Comparison of ENCODE assay signal across 8 cellular contexts in the genomic region with DNA sequence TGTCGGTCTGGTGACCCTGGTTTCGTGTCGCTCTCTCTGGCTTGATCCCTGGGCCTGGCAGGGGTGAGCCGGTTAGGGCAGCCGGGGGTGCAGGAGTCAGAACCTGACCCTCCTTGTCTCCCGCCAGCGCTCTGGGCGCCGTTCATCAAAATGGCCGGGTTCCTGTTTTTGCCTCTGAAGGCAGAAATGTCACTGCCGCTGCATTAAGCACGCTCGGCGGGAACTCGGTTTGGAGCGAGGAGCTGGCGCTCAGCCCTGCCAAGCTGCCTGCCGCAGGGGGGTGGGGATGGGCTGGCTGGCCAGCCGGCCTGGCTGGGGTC.
DNase-seq lines count a peak whose midpoint lies in the region; ATAC-seq lines count a peak whose summit lies in the region.

No MANE protein-coding gene starts in this region.

- H3K4me1 ChIP-seq in thymus (ENCODE audit: control insufficient read depth, insufficient read depth, low read length): peaks cover 43% of the 10 kb centered on the region

- CTCF ChIA-PET in activated CD8-positive, alpha-beta memory T cell treated with anti-CD3 and anti-CD28 coated beads, Interleukin-2, amount 10 ng/mL, durations not matched to agents 7 days and 5 days (lab: Charles Lee): interaction anchor here (0.6 to 3.0 kb wide), 13 partner anchors 11 to 1132 kb away, joined by 3 to 22 read pairs (median 5); no protein-coding TSS in a partner anchor

- peak overlapping the region; percentile 40 for H3K4me3 Mint-ChIP-seq in activated CD8-positive, alpha-beta memory T cell treated with anti-CD3 and anti-CD28 coated beads, Interleukin-2, amount 10 ng/mL, durations not matched to agents 7 days and 5 days
- H3K4me3 Mint-ChIP-seq in activated naive CD8-positive, alpha-beta T cell: peak overlapping the region; percentile 73
- H3K4me3 Mint-ChIP-seq in immature natural killer cell: peak overlapping the region; percentile 81 to 86 (median 82)

- H3K4me3 ChIP-seq in thymus (ENCODE audit: low read length): peak overlapping the region; percentile 66

- ATAC-seq in activated CD8-positive, alpha-beta memory T cell treated with anti-CD3 and anti-CD28 coated beads, Interleukin-2, amount 10 ng/mL, durations not matched to agents 7 days and 5 days: no peak
- ATAC-seq in GM18519 (IDR thresholded peaks at IDR 0.05; ENCODE audit: low FRiP score, unreplicated experiment): no peak

- H3K36me3 ChIP-seq in thymus (ENCODE audit: control insufficient read depth, insufficient read depth): no peaks in the 10 kb centered on the region

- DNase-seq in activated CD8-positive, alpha-beta memory T cell treated with anti-CD3 and anti-CD28 coated beads, Interleukin-2, amount 10 ng/mL, durations not matched to agents 7 days and 5 days: no peak
- DNase-seq in activated CD8-positive, alpha-beta memory T cell treated with anti-CD3 and anti-CD28 coated beads for 24 hours: no peak
- DNase-seq in immature natural killer cell (peak in 1 of 3 donors; percentile 22), NCI-H1417 treated with DMSO at 0.1 percent for 48 hours (lab: John Stamatoyannopoulos, UW) (no peak), NCI-H82 (lab: John Stamatoyannopoulos, UW) (no peak)

- H3K27ac Mint-ChIP-seq in activated CD8-positive, alpha-beta memory T cell treated with anti-CD3 and anti-CD28 coated beads, Interleukin-2, amount 10 ng/mL, durations not matched to agents 7 days and 5 days: no peak overlapping the region
- no peak overlapping the region for H3K27ac Mint-ChIP-seq in activated naive CD8-positive, alpha-beta T cell
- H3K27ac Mint-ChIP-seq in immature natural killer cell: peak overlapping the region; percentile 64 to 97 (median 86)

- H3K4me1 Mint-ChIP-seq in activated CD8-positive, alpha-beta memory T cell treated with anti-CD3 and anti-CD28 coated beads, Interleukin-2, amount 10 ng/mL, durations not matched to agents 7 days and 5 days: peaks cover 13% of the 10 kb centered on the region
- H3K4me1 Mint-ChIP-seq in activated naive CD8-positive, alpha-beta T cell (ENCODE audit: low read depth): peaks cover 27% of the 10 kb centered on the region
- H3K4me1 Mint-ChIP-seq in immature natural killer cell: peaks cover 50 to 54% of the 10 kb centered on the region in 2 donors

- no peaks in the 10 kb centered on the region for H3K9me3 Mint-ChIP-seq in activated CD8-positive, alpha-beta memory T cell treated with anti-CD3 and anti-CD28 coated beads, Interleukin-2, amount 10 ng/mL, durations not matched to agents 7 days and 5 days (ENCODE audit: low read depth)
- no peaks in the 10 kb centered on the region for H3K9me3 Mint-ChIP-seq in activated naive CD8-positive, alpha-beta T cell (ENCODE audit: low read depth)
- H3K9me3 Mint-ChIP-seq in immature natural killer cell: no peaks in the 10 kb centered on the region

- peaks cover 25% of the 10 kb centered on the region for H3K27me3 Mint-ChIP-seq in activated CD8-positive, alpha-beta memory T cell treated with anti-CD3 and anti-CD28 coated beads, Interleukin-2, amount 10 ng/mL, durations not matched to agents 7 days and 5 days
- no peaks in the 10 kb centered on the region for H3K27me3 Mint-ChIP-seq in activated naive CD8-positive, alpha-beta T cell
- peaks cover 10 to 20% (median 14%) of the 10 kb centered on the region in 3 donors for H3K27me3 Mint-ChIP-seq in immature natural killer cell (ENCODE audit: low read depth in 3 of 3)

- no peaks in the 10 kb centered on the region for H3K9me3 ChIP-seq in thymus (ENCODE audit: control insufficient read depth)

- no peaks in the 10 kb centered on the region for H3K27me3 ChIP-seq in thymus (ENCODE audit: control insufficient read depth, insufficient read depth)

- 8% methylated on average over 19 of the region's 19 CpGs for WGBS in thymus

- H3K27ac ChIP-seq in thymus (ENCODE audit: low read depth): peak overlapping the region; percentile 94

- H3K36me3 Mint-ChIP-seq in activated CD8-positive, alpha-beta memory T cell treated with anti-CD3 and anti-CD28 coated beads, Interleukin-2, amount 10 ng/mL, durations not matched to agents 7 days and 5 days: no peaks in the 10 kb centered on the region
- H3K36me3 Mint-ChIP-seq in activated naive CD8-positive, alpha-beta T cell: no peaks in the 10 kb centered on the region
- peaks cover 0 to 1% (median 0%) of the 10 kb centered on the region in 3 donors for H3K36me3 Mint-ChIP-seq in immature natural killer cell

Comparison
In these comparisons a context has a peak if more than half of its experiments do, and no peak if none do; other contexts are left out.
1. H3K27ac Mint-ChIP-seq: peak in immature natural killer cell (6 of 6); none in activated CD8-positive, alpha-beta memory T cell treated with anti-CD3 and anti-CD28 coated beads, Interleukin-2, amount 10 ng/mL, durations not matched to agents 7 days and 5 days (single experiment) and activated naive CD8-positive, alpha-beta T cell (single experiment).
2. Peak in every context shown above with its lines, with median percentiles within 50 percentile points of each other: H3K4me3 Mint-ChIP-seq.